ENCODE assay signal across 14 cellular contexts in the genomic region with DNA sequence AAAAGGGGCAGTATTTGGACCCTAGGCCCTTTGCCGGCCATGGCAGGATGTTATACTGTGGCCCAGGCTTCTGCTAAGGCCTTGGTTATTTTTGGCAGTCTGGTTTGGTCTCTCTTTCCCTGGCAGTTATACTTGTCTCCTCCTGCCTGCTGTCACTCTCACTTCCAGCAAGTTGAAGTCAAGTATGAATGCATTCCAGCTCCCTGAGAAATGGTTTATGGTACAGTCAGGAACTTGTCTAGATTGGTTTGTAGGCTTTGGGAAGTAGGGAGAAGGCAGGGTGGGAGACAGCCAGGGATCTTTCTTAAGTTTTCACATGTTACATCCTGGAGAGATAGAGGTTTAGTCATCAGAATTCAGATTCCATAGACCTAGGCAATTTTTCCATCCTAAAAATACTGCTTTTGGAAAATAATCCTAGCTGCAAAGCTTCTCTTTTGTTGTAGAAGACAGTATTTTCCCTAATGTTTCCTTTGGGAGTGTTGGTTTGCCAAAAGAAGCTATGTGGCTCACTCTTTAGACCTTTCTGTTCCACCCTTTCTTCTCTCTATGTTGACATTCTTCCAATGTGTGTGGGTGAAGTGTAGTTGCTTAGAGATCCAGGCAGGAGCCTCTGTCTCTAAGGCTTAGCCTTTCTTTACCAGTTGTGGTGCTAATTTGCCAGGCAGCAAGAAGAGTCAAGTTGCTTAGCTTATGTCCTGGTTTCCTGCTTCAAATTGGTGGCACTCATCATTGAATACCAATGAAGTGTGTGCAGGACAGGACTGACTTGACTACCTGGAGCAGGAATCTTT. TPM values are rescaled to one million over a fixed set of nuclear protein-coding genes. Genes with fewer than 3 reads are reported as not detected.
DNase-seq lines count a peak whose midpoint lies in the region; ATAC-seq and TF ChIP-seq lines count a peak whose summit lies in the region.
"Had no signal": no experiment of that assay in that cellular context is flagged by ENCODE, and none has a peak within 500 bp of the region (broad histone marks: within the 10 kb centered on the region; RNA-seq: fewer than 3 reads in every experiment).

No MANE protein-coding gene starts in this region.

- no peak for DNase-seq in CD8-positive, alpha-beta memory T cell
- DNase-seq in NAMALWA (ENCODE audit: low spot score) (peak; percentile 26), epithelial cell of esophagus (ENCODE audit: low read depth) (peak; percentile 81), osteoblast (ENCODE audit: insufficient read length, low spot score, missing footprints) (peak; percentile 95), amygdala (lab: John Stamatoyannopoulos, UW) (no peak)
- no peak for DNase-seq in activated CD4-positive, alpha-beta T cell treated with anti-CD3 and anti-CD28 coated beads, Interleukin-2, amount 10 ng/mL, durations not matched to agents 24 days and 14 days
- no peak for DNase-seq in stimulated activated naive CD8-positive, alpha-beta T cell treated with anti-CD3 and anti-CD28 coated beads, Interleukin-15, Interleukin-2, amounts not matched to agents 100 U/mL and 50 U/mL, for 24 hours
- DNase-seq: activated CD4-positive, CD25-positive, alpha-beta regulatory T cell; activated effector memory CD4-positive, alpha-beta T cell treated with anti-CD3 and anti-CD28 coated beads, Interleukin-2, amount 50 U/mL, for 16 hours; Caco-2; lower lobe of right lung; SHP77 treated with DMSO at 0.1 percent for 48 hours had no signal

- no peak for TF ChIP-seq CTCF in epithelial cell of esophagus (IDR thresholded peaks at IDR 0.05; ENCODE audit: insufficient read depth, low read depth, low read length, missing control alignments)
- TF ChIP-seq CTCF in osteoblast (IDR thresholded peaks at IDR 0.05; ENCODE audit: extremely low read depth, low read depth, low read length) = no peak

- peak overlapping the region; percentile 56 for H3K4me2 ChIP-seq in osteoblast (ENCODE audit: insufficient read depth, low read length)

- CTCF ChIA-PET in CD8-positive, alpha-beta memory T cell (lab: Charles Lee) = interaction anchor here (9.9 kb wide), 1 partner anchor 13 kb away, joined by 266 read pairs; a partner anchor contains a TSS

- peaks cover 0 to 13% of the 10 kb centered on the region in 2 donors for H3K27me3 Mint-ChIP-seq in CD8-positive, alpha-beta memory T cell
- no peaks in the 10 kb centered on the region for H3K27me3 Mint-ChIP-seq in activated CD4-positive, alpha-beta T cell treated with anti-CD3 and anti-CD28 coated beads, Interleukin-2, amount 10 ng/mL, durations not matched to agents 24 days and 14 days
- H3K27me3 Mint-ChIP-seq: stimulated activated naive CD8-positive, alpha-beta T cell treated with anti-CD3 and anti-CD28 coated beads, Interleukin-15, Interleukin-2, amounts not matched to agents 100 ng/mL and 50 ng/mL, for 24 hours had no signal

- no peak for ATAC-seq in HG03159 (IDR thresholded peaks at IDR 0.05; ENCODE audit: unreplicated experiment)
- no peak for ATAC-seq in stimulated activated naive CD8-positive, alpha-beta T cell treated with anti-CD3 and anti-CD28 coated beads, Interleukin-15, Interleukin-2, amounts not matched to agents 100 U/mL and 50 U/mL, for 24 hours
- ATAC-seq: lower lobe of right lung had no signal

- peak overlapping the region in 7 of 8 donors; percentile 4 to 90 (median 59) for H3K27ac Mint-ChIP-seq in CD8-positive, alpha-beta memory T cell
- no peak overlapping the region for H3K27ac Mint-ChIP-seq in activated CD4-positive, alpha-beta T cell treated with anti-CD3 and anti-CD28 coated beads, Interleukin-2, amount 10 ng/mL, durations not matched to agents 24 days and 14 days
- H3K27ac Mint-ChIP-seq: stimulated activated naive CD8-positive, alpha-beta T cell treated with anti-CD3 and anti-CD28 coated beads, Interleukin-15, Interleukin-2, amounts not matched to agents 100 ng/mL and 50 ng/mL, for 24 hours had no signal

- no peak overlapping the region for H3K4me3 ChIP-seq in CD8-positive, alpha-beta memory T cell (ENCODE audit: low read length)
- H3K4me3 ChIP-seq in epithelial cell of esophagus (ENCODE audit: low read length) (no peak overlapping the region), osteoblast (ENCODE audit: insufficient read depth, low read length) (no peak overlapping the region)
- H3K4me3 ChIP-seq: lower lobe of right lung had no signal

- POLR2A ChIA-PET in CD8-positive, alpha-beta memory T cell (lab: Charles Lee) = interaction anchor here (7.3 kb wide), 1 partner anchor 11 kb away, joined by 120 read pairs; a partner anchor contains a TSS

- peaks cover 5 to 46% (median 7%) of the 10 kb centered on the region in 3 donors for H3K36me3 Mint-ChIP-seq in CD8-positive, alpha-beta memory T cell
- peaks cover 31% of the 10 kb centered on the region for H3K36me3 Mint-ChIP-seq in activated CD4-positive, alpha-beta T cell treated with anti-CD3 and anti-CD28 coated beads, Interleukin-2, amount 10 ng/mL, durations not matched to agents 24 days and 14 days (ENCODE audit: low read depth)

- H3K4me1 Mint-ChIP-seq in CD8-positive, alpha-beta memory T cell = peaks cover 33 to 38% (median 33%) of the 10 kb centered on the region in 3 donors
- peaks cover 27% of the 10 kb centered on the region for H3K4me1 Mint-ChIP-seq in activated CD4-positive, alpha-beta T cell treated with anti-CD3 and anti-CD28 coated beads, Interleukin-2, amount 10 ng/mL, durations not matched to agents 24 days and 14 days

- peaks cover 15% of the 10 kb centered on the region for H3K36me3 ChIP-seq in CD8-positive, alpha-beta memory T cell (ENCODE audit: insufficient read depth, low read length)
- peaks cover 41% of the 10 kb centered on the region for H3K36me3 ChIP-seq in osteoblast (ENCODE audit: insufficient read depth, low read length)

- peaks cover 12% of the 10 kb centered on the region for H3K4me1 ChIP-seq in CD8-positive, alpha-beta memory T cell (ENCODE audit: insufficient read depth, low read length)
- peaks cover 53% of the 10 kb centered on the region for H3K4me1 ChIP-seq in osteoblast (ENCODE audit: insufficient read depth, low read length)

- peak overlapping the region in 4 of 7 donors; percentile 4 to 89 (median 28) for H3K4me3 Mint-ChIP-seq in CD8-positive, alpha-beta memory T cell
- no peak overlapping the region for H3K4me3 Mint-ChIP-seq in activated CD4-positive, alpha-beta T cell treated with anti-CD3 and anti-CD28 coated beads, Interleukin-2, amount 10 ng/mL, durations not matched to agents 24 days and 14 days
- H3K4me3 Mint-ChIP-seq: stimulated activated naive CD8-positive, alpha-beta T cell treated with anti-CD3 and anti-CD28 coated beads, Interleukin-15, Interleukin-2, amounts not matched to agents 100 ng/mL and 50 ng/mL, for 24 hours had no signal

- H3K27me3 ChIP-seq in CD8-positive, alpha-beta memory T cell (ENCODE audit: insufficient read depth, low read length, poor library complexity, severe bottlenecking) = no peaks in the 10 kb centered on the region
- H3K27me3 ChIP-seq in osteoblast (ENCODE audit: insufficient read depth, low read length) = no peaks in the 10 kb centered on the region

- H3K9me3 Mint-ChIP-seq in CD8-positive, alpha-beta memory T cell = peaks cover 0 to 8% (median 0%) of the 10 kb centered on the region in 5 donors
- peaks cover 4% of the 10 kb centered on the region for H3K9me3 Mint-ChIP-seq in activated CD4-positive, alpha-beta T cell treated with anti-CD3 and anti-CD28 coated beads, Interleukin-2, amount 10 ng/mL, durations not matched to agents 24 days and 14 days

- peaks cover 21% of the 10 kb centered on the region for H4K20me1 ChIP-seq in osteoblast (ENCODE audit: insufficient read depth, low read length)

- intact Hi-C loops in activated CD4-positive, alpha-beta T cell treated with anti-CD3 and anti-CD28 coated beads, Interleukin-2, amount 10 ng/mL, durations not matched to agents 24 days and 14 days (cut with micrococcal nuclease) = no loop called here

- H3K27ac ChIP-seq in CD8-positive, alpha-beta memory T cell (ENCODE audit: low read depth, low read length) = no peak overlapping the region
- peak overlapping the region; percentile 83 for H3K27ac ChIP-seq in osteoblast (ENCODE audit: low read depth, low read length)
- H3K27ac ChIP-seq: lower lobe of right lung had no signal

- H2AFZ ChIP-seq in osteoblast (ENCODE audit: low read length) = no peak overlapping the region

- H3K9me3 ChIP-seq in CD8-positive, alpha-beta memory T cell (ENCODE audit: low read length) = peaks cover 5% of the 10 kb centered on the region
- no peaks in the 10 kb centered on the region for H3K9me3 ChIP-seq in osteoblast (ENCODE audit: low read depth, low read length)
- H3K9me3 ChIP-seq: Caco-2, lower lobe of right lung had no signal

- H3K79me2 ChIP-seq in osteoblast (ENCODE audit: insufficient read depth, low read length) = peaks cover 22% of the 10 kb centered on the region

RNA-seq across cellular contexts. Expression of a gene that starts 2.4 kb away (rescaled TPM):
- 10 to 100 TPM; 42.4 to 44.7 TPM for total RNA-seq in CD8-positive, alpha-beta memory T cell
- 14.7 TPM for polyA plus RNA-seq in CD8-positive, alpha-beta memory T cell
- total RNA-seq in osteoblast = 48.3 and 53.2 TPM in 2 replicates
- total RNA-seq in activated CD4-positive, alpha-beta T cell treated with anti-CD3 and anti-CD28 coated beads, Interleukin-2, amount 10 ng/mL, durations not matched to agents 24 days and 14 days = 48.7 and 52.7 TPM in 2 replicates

RNA-seq across cellular contexts. Expression of a gene that starts 12.0 kb away (rescaled TPM):
- total RNA-seq in CD8-positive, alpha-beta memory T cell = 10 to 100 TPM; 29.5 to 32.2 TPM
- 20.6 TPM for polyA plus RNA-seq in CD8-positive, alpha-beta memory T cell
- total RNA-seq in osteoblast = 39.8 and 43.8 TPM in 2 replicates
- 24.1 and 27.1 TPM in 2 replicates for total RNA-seq in activated CD4-positive, alpha-beta T cell treated with anti-CD3 and anti-CD28 coated beads, Interleukin-2, amount 10 ng/mL, durations not matched to agents 24 days and 14 days

RNA-seq across cellular contexts. Expression of a gene that starts 18.4 kb away (rescaled TPM):
- 1 to 10 TPM; 4.3 to 5.3 TPM for total RNA-seq in CD8-positive, alpha-beta memory T cell
- not detected for polyA plus RNA-seq in CD8-positive, alpha-beta memory T cell
- total RNA-seq in osteoblast = 1.8 TPM in 2 replicates
- total RNA-seq in activated CD4-positive, alpha-beta T cell treated with anti-CD3 and anti-CD28 coated beads, Interleukin-2, amount 10 ng/mL, durations not matched to agents 24 days and 14 days = 6.7 and 7.9 TPM in 2 replicates

Comparison
In these comparisons a context has a peak if more than half of its experiments do, and no peak if none do; other contexts are left out.
1. DNase-seq: peak in NAMALWA (single experiment), epithelial cell of esophagus (single experiment) and osteoblast (single experiment); none in CD8-positive, alpha-beta memory T cell (0 of 5), activated CD4-positive, alpha-beta T cell treated with anti-CD3 and anti-CD28 coated beads, Interleukin-2, amount 10 ng/mL, durations not matched to agents 24 days and 14 days (single experiment), amygdala (0 of 56) and stimulated activated naive CD8-positive, alpha-beta T cell treated with anti-CD3 and anti-CD28 coated beads, Interleukin-15, Interleukin-2, amounts not matched to agents 100 U/mL and 50 U/mL, for 24 hours (single experiment).